ENCODE assay signal across 24 cellular contexts in genomic region chr18:62928316-62928715, GRCh38.
A peak's percentile ranks its signal among the peaks of the same experiment; 100 is the strongest.
DNase-seq lines count a peak whose midpoint lies in the region; ATAC-seq and TF ChIP-seq lines count a peak whose summit lies in the region.
"Had no signal": no experiment of that assay in that cellular context is flagged by ENCODE, and none has a peak within 500 bp of the region (broad histone marks: within the 10 kb centered on the region; RNA-seq: fewer than 3 reads in every experiment).

No MANE protein-coding gene starts in this region.

- H3K4me1 ChIP-seq in psoas muscle, result no peaks in the 10 kb centered on the region
- H3K4me1 ChIP-seq: gastrocnemius medialis, testis, vagina had no signal

- H3K27me3 ChIP-seq in psoas muscle (ENCODE audit: insufficient read depth in 3 of 3, low read length in 2 of 3), result no peaks in the 10 kb centered on the region
- H3K27me3 ChIP-seq: gastrocnemius medialis, testis, vagina had no signal

- peaks cover 2% of the 10 kb centered on the region for H3K9me3 ChIP-seq in psoas muscle
- H3K9me3 ChIP-seq: gastrocnemius medialis, testis, vagina had no signal

- H3K4me3 ChIP-seq in foreskin fibroblast (ENCODE audit: low read depth in 1 of 2, low read length in 2 of 2) (no peak overlapping the region), psoas muscle (no peak overlapping the region)
- H3K4me3 ChIP-seq: gastrocnemius medialis, GM12878, smooth muscle cell, testis, vagina had no signal

- peak overlapping the region in 4 of 7 donors; percentile 13 to 83 (median 36) for H3K27ac Mint-ChIP-seq in CD14-positive monocyte
- no peak overlapping the region for H3K27ac Mint-ChIP-seq in stimulated activated effector memory CD8-positive, alpha-beta T cell treated with anti-CD3 and anti-CD28 coated beads, Interleukin-12 subunit alpha, Interleukin-12 subunit beta, amount 100 ng/mL, for 72 hours
- H3K27ac Mint-ChIP-seq: activated CD4-positive, alpha-beta memory T cell treated with anti-CD3 and anti-CD28 coated beads for 36 hours; activated naive CD8-positive, alpha-beta T cell treated with anti-CD3 and anti-CD28 coated beads, Interleukin-2, amount 10 ng/mL, durations not matched to agents 7 days and 5 days; CD4-positive, alpha-beta memory T cell; dendritic cell treated with granulocyte-macrophage colony-stimulating factor and Interleukin-4, amounts not matched to agents 40 ng/mL and 50 ng/mL, for 4 days; stimulated activated naive B cell treated with anti-CD40 and anti-IgM and Interleukin-4, amounts not matched to agents 10 μg/mL and 1 μg/mL and 100 μg/mL, for 72 hours had no signal

- TF ChIP-seq CTCF in CD14-positive monocyte (IDR thresholded peaks at IDR 0.05), result no peak
- TF ChIP-seq CTCF in foreskin fibroblast (IDR thresholded peaks at IDR 0.05; ENCODE audit: low read depth, low read length), result peak; percentile 21
- no peak for TF ChIP-seq CTCF in psoas muscle (IDR thresholded peaks at IDR 0.05)

- no peaks in the 10 kb centered on the region for H3K36me3 ChIP-seq in psoas muscle (ENCODE audit: insufficient read depth in 1 of 2, low read depth in 1 of 2)
- H3K36me3 ChIP-seq: gastrocnemius medialis, vagina had no signal

- WGBS in psoas muscle, 3 donors, result 83 to 94% (median 86%) methylated on average over 1 of the region's 1 CpG

- no peak overlapping the region for H3K27ac ChIP-seq in psoas muscle
- H3K27ac ChIP-seq: gastrocnemius medialis, HL-60, testis, vagina had no signal

- peak overlapping the region in 1 of 2 donors; percentile 22 for H3K4me3 Mint-ChIP-seq in CD14-positive monocyte
- no peak overlapping the region for H3K4me3 Mint-ChIP-seq in stimulated activated effector memory CD8-positive, alpha-beta T cell treated with anti-CD3 and anti-CD28 coated beads, Interleukin-12 subunit alpha, Interleukin-12 subunit beta, amount 100 ng/mL, for 72 hours
- H3K4me3 Mint-ChIP-seq: activated CD4-positive, alpha-beta memory T cell treated with anti-CD3 and anti-CD28 coated beads for 36 hours; activated naive CD8-positive, alpha-beta T cell treated with anti-CD3 and anti-CD28 coated beads, Interleukin-2, amount 10 ng/mL, durations not matched to agents 7 days and 5 days; CD4-positive, alpha-beta memory T cell; dendritic cell treated with granulocyte-macrophage colony-stimulating factor and Interleukin-4, amounts not matched to agents 40 ng/mL and 50 ng/mL, for 4 days; stimulated activated naive B cell treated with anti-CD40 and anti-IgM and Interleukin-4, amounts not matched to agents 10 μg/mL and 1 μg/mL and 100 μg/mL, for 72 hours had no signal

- ATAC-seq in stimulated activated effector memory CD8-positive, alpha-beta T cell treated with anti-CD3 and anti-CD28 coated beads, Interleukin-12 subunit alpha, Interleukin-12 subunit beta, amount 100 ng/mL, for 72 hours, result no peak
- no peak for ATAC-seq in psoas muscle
- ATAC-seq: gastrocnemius medialis; GM12878; stimulated activated naive B cell treated with anti-CD40 and anti-IgM and Interleukin-4, amounts not matched to agents 10 μg/mL and 1 μg/mL and 100 μg/mL, for 72 hours had no signal

- DNase-seq in CD14-positive monocyte (ENCODE audit: low spot score) (no peak), H4 (ENCODE audit: low spot score) (peak; percentile 8), astrocyte of the hippocampus (ENCODE audit: low read depth, low spot score) (peak; percentile 15), foreskin fibroblast (peak; percentile 59 to 72), HuH-7 (ENCODE audit: low spot score) (no peak), psoas muscle (no peak)
- no peak for DNase-seq in stimulated activated effector memory CD8-positive, alpha-beta T cell treated with anti-CD3 and anti-CD28 coated beads, Interleukin-12 subunit alpha, Interleukin-12 subunit beta, amount 100 ng/mL, for 72 hours (ENCODE audit: low spot score in 2 of 2)
- no peak for DNase-seq in central memory CD4-positive, alpha-beta T cell
- DNase-seq: activated CD4-positive, alpha-beta memory T cell treated with anti-CD3 and anti-CD28 coated beads for 36 hours; activated naive CD8-positive, alpha-beta T cell treated with anti-CD3 and anti-CD28 coated beads, Interleukin-2, amount 10 ng/mL, durations not matched to agents 7 days and 5 days; CD4-positive, alpha-beta memory T cell; gastrocnemius medialis; hypothalamus; kidney glomerular epithelial cell; mammary epithelial cell; NCI-H1436 treated with DMSO at 0.1 percent for 48 hours; NCI-H524; stimulated activated naive B cell treated with anti-CD40 and anti-IgM and Interleukin-4, amounts not matched to agents 10 μg/mL and 1 μg/mL and 100 μg/mL, for 72 hours; testis had no signal

- peaks cover 12% of the 10 kb centered on the region for H3K4me1 Mint-ChIP-seq in CD14-positive monocyte
- no peaks in the 10 kb centered on the region for H3K4me1 Mint-ChIP-seq in stimulated activated effector memory CD8-positive, alpha-beta T cell treated with anti-CD3 and anti-CD28 coated beads, Interleukin-12 subunit alpha, Interleukin-12 subunit beta, amount 100 ng/mL, for 72 hours
- H3K4me1 Mint-ChIP-seq: activated naive CD8-positive, alpha-beta T cell treated with anti-CD3 and anti-CD28 coated beads, Interleukin-2, amount 10 ng/mL, durations not matched to agents 7 days and 5 days; CD4-positive, alpha-beta memory T cell had no signal

- peaks cover 9 to 22% (median 14%) of the 10 kb centered on the region in 7 donors for H3K9me3 Mint-ChIP-seq in CD14-positive monocyte
- peaks cover 9% of the 10 kb centered on the region for H3K9me3 Mint-ChIP-seq in stimulated activated effector memory CD8-positive, alpha-beta T cell treated with anti-CD3 and anti-CD28 coated beads, Interleukin-12 subunit alpha, Interleukin-12 subunit beta, amount 100 ng/mL, for 72 hours

- H3K36me3 Mint-ChIP-seq in CD14-positive monocyte, result peaks cover 8 to 14% of the 10 kb centered on the region in 2 donors
- no peaks in the 10 kb centered on the region for H3K36me3 Mint-ChIP-seq in stimulated activated effector memory CD8-positive, alpha-beta T cell treated with anti-CD3 and anti-CD28 coated beads, Interleukin-12 subunit alpha, Interleukin-12 subunit beta, amount 100 ng/mL, for 72 hours

- H3K27me3 Mint-ChIP-seq in CD14-positive monocyte (ENCODE audit: low read depth in 3 of 3), result no peaks in the 10 kb centered on the region
- H3K27me3 Mint-ChIP-seq: activated naive CD8-positive, alpha-beta T cell treated with anti-CD3 and anti-CD28 coated beads, Interleukin-2, amount 10 ng/mL, durations not matched to agents 7 days and 5 days; dendritic cell treated with granulocyte-macrophage colony-stimulating factor and Interleukin-4, amounts not matched to agents 40 ng/mL and 50 ng/mL, for 4 days; stimulated activated naive B cell treated with anti-CD40 and anti-IgM and Interleukin-4, amounts not matched to agents 10 μg/mL and 1 μg/mL and 100 μg/mL, for 72 hours had no signal

- intact Hi-C loops in CD14-positive monocyte (cut with micrococcal nuclease), result no loop called here
- intact Hi-C loops in psoas muscle (cut with DNase I), result no loop called here

Comparison
In these comparisons a context has a peak if more than half of its experiments do, and no peak if none do; other contexts are left out.
1. DNase-seq: peak in H4 (single experiment), astrocyte of the hippocampus (single experiment) and foreskin fibroblast (2 of 2); none in CD14-positive monocyte (single experiment), stimulated activated effector memory CD8-positive, alpha-beta T cell treated with anti-CD3 and anti-CD28 coated beads, Interleukin-12 subunit alpha, Interleukin-12 subunit beta, amount 100 ng/mL, for 72 hours (0 of 2), HuH-7 (single experiment), central memory CD4-positive, alpha-beta T cell (single experiment) and psoas muscle (0 of 2).